Comparison of ENCODE assay signal across 8 cellular contexts in the genomic region with DNA sequence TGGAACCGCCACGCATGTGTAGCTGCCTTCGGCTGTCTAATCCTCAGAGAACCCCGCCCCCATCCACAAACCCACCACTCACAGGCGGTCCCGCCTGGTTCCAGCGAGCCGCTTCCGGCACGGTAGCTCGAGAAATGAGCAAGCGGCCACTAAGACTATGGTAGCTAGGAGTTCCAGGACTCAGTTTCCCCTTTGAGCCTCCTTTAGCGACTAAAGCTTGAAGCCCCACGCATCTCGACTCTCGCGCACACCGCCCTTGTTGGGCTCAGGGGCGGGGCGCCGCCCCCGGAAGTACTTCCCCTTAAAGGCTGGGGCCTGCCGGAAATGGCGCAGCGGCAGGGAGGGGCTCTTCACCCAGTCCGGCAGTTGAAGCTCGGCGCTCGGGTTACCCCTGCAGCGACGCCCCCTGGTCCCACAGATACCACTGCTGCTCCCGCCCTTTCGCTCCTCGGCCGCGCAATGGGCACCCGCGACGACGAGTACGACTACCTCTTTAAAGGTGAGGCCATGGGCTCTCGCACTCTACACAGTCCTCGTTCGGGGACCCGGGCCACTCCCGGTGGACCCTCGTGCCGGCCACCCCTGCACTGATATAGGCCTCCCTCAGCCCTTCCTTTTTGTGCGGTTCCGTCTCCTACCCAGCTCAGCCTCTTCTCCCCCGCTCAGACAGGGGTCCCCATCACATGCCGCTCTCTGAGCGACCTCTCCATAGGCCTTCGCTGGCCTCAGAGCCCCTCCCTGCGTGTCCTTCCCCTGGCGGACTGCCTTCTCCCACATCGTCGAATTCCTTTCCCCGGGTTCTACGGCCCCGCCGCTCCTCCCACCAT. TPM values are rescaled to one million over a fixed set of nuclear protein-coding genes. Genes with fewer than 3 reads are reported as not detected.
DNase-seq lines count a peak whose midpoint lies in the region; ATAC-seq and TF ChIP-seq lines count a peak whose summit lies in the region.

TSS of gene RAB11A (plus strand) at position 365 of the 827 bp plus-strand sequence. CDS start at position 460, 95 bp downstream.

- peak; percentile 39 for TF ChIP-seq CTCF in LNCaP clone FGC (IDR thresholded peaks at IDR 0.05; ENCODE audit: control insufficient read depth, extremely low read depth, insufficient read depth)
- peak; percentile 68 for TF ChIP-seq CTCF in RWPE1 (conservative IDR thresholded peaks at IDR 0.05; ENCODE audit: low read depth)

- H3K27me3 Mint-ChIP-seq in activated T-helper 2 cell treated with anti-CD3 and anti-CD28 coated beads, Interferon-gamma antibody, Interleukin-2, Interleukin-4, amounts not matched to agents 10 μg/mL and 5 μg/mL and 100 μg/mL, durations not matched to agents 14 hours and 24 hours and 36 hours (ENCODE audit: low read depth), result no peaks in the 10 kb centered on the region
- no peaks in the 10 kb centered on the region for H3K27me3 Mint-ChIP-seq in natural killer cell treated with Interleukin-12 subunit alpha and Interleukin-12 subunit beta and Interleukin-15 and Interleukin-18, amount 100 ng/mL, for 72 hours

- peak; percentile 98 for ATAC-seq in natural killer cell treated with Interleukin-12 subunit alpha and Interleukin-12 subunit beta and Interleukin-15 and Interleukin-18, amount 100 ng/mL, for 72 hours
- peak; percentile 98 for ATAC-seq in stimulated activated naive CD8-positive, alpha-beta T cell treated with anti-CD3 and anti-CD28 coated beads, Interleukin-15, Interleukin-2, amounts not matched to agents 100 U/mL and 50 U/mL, for 24 hours

- intact Hi-C loops in activated T-helper 2 cell treated with anti-CD3 and anti-CD28 coated beads, Interferon-gamma antibody, Interleukin-2, Interleukin-4, amounts not matched to agents 10 μg/mL and 5 μg/mL and 100 μg/mL, durations not matched to agents 14 hours and 24 hours and 36 hours (cut with micrococcal nuclease), result loop anchor here (1.0 to 10.0 kb wide), 2 partner anchors 18 to 335 kb away; partner anchors contain the start of gene HACD3

- H3K27ac Mint-ChIP-seq in activated T-helper 2 cell treated with anti-CD3 and anti-CD28 coated beads, Interferon-gamma antibody, Interleukin-2, Interleukin-4, amounts not matched to agents 10 μg/mL and 5 μg/mL and 100 μg/mL, durations not matched to agents 14 hours and 24 hours and 36 hours, result peak within 1 kb of the TSS; percentile 84
- H3K27ac Mint-ChIP-seq in natural killer cell treated with Interleukin-12 subunit alpha and Interleukin-12 subunit beta and Interleukin-15 and Interleukin-18, amount 100 ng/mL, for 72 hours, result peak within 1 kb of the TSS; percentile 96 to 98

- H3K9me3 Mint-ChIP-seq in activated T-helper 2 cell treated with anti-CD3 and anti-CD28 coated beads, Interferon-gamma antibody, Interleukin-2, Interleukin-4, amounts not matched to agents 10 μg/mL and 5 μg/mL and 100 μg/mL, durations not matched to agents 14 hours and 24 hours and 36 hours, result no peaks in the 10 kb centered on the region
- H3K9me3 Mint-ChIP-seq in natural killer cell treated with Interleukin-12 subunit alpha and Interleukin-12 subunit beta and Interleukin-15 and Interleukin-18, amount 100 ng/mL, for 72 hours, result no peaks in the 10 kb centered on the region

- peak within 1 kb of the TSS; percentile 80 for H3K4me3 ChIP-seq in LNCaP clone FGC (ENCODE audit: low read depth, low read length)

- peaks cover 18% of the 10 kb centered on the region for H3K36me3 Mint-ChIP-seq in activated T-helper 2 cell treated with anti-CD3 and anti-CD28 coated beads, Interferon-gamma antibody, Interleukin-2, Interleukin-4, amounts not matched to agents 10 μg/mL and 5 μg/mL and 100 μg/mL, durations not matched to agents 14 hours and 24 hours and 36 hours (ENCODE audit: low read depth)
- H3K36me3 Mint-ChIP-seq in natural killer cell treated with Interleukin-12 subunit alpha and Interleukin-12 subunit beta and Interleukin-15 and Interleukin-18, amount 100 ng/mL, for 72 hours, result peaks cover 6% of the 10 kb centered on the region

- DNase-seq in ELR (ENCODE audit: low read depth), result peak; percentile 96
- DNase-seq in H4 (ENCODE audit: low spot score), result peak; percentile 94
- peak; percentile 83 for DNase-seq in LNCaP clone FGC (ENCODE audit: low read depth)
- peak; percentile 98 for DNase-seq in RWPE1 (ENCODE audit: low spot score)
- peak; percentile 94 for DNase-seq in activated T-helper 2 cell treated with anti-CD3 and anti-CD28 coated beads, Interferon-gamma antibody, Interleukin-2, Interleukin-4, amounts not matched to agents 10 μg/mL and 5 μg/mL and 100 μg/mL, durations not matched to agents 14 hours and 24 hours and 36 hours (ENCODE audit: low spot score)
- DNase-seq in fibroblast of peridontal ligament (ENCODE audit: extremely low read depth), result peak; percentile 95
- DNase-seq in natural killer cell treated with Interleukin-12 subunit alpha and Interleukin-12 subunit beta and Interleukin-15 and Interleukin-18, amount 100 ng/mL, for 72 hours (ENCODE audit: low spot score), result peak; percentile 98
- DNase-seq in stimulated activated naive CD8-positive, alpha-beta T cell treated with anti-CD3 and anti-CD28 coated beads, Interleukin-15, Interleukin-2, amounts not matched to agents 100 U/mL and 50 U/mL, for 24 hours, result peak; percentile 96

- H3K27ac ChIP-seq in RWPE1, result peak within 1 kb of the TSS; percentile 91

- CTCF ChIA-PET in RWPE1 (lab: Yijun Ruan, JAX), result interaction anchor here (0.5 to 0.9 kb wide), 3 partner anchors 78 to 775 kb away, joined by 3 read pairs; no protein-coding TSS in a partner anchor

- peak within 1 kb of the TSS; percentile 89 for H3K4me3 Mint-ChIP-seq in activated T-helper 2 cell treated with anti-CD3 and anti-CD28 coated beads, Interferon-gamma antibody, Interleukin-2, Interleukin-4, amounts not matched to agents 10 μg/mL and 5 μg/mL and 100 μg/mL, durations not matched to agents 14 hours and 24 hours and 36 hours (ENCODE audit: low read depth)
- peak within 1 kb of the TSS; percentile 99 for H3K4me3 Mint-ChIP-seq in natural killer cell treated with Interleukin-12 subunit alpha and Interleukin-12 subunit beta and Interleukin-15 and Interleukin-18, amount 100 ng/mL, for 72 hours

- peaks cover 19% of the 10 kb centered on the region for H3K4me1 Mint-ChIP-seq in activated T-helper 2 cell treated with anti-CD3 and anti-CD28 coated beads, Interferon-gamma antibody, Interleukin-2, Interleukin-4, amounts not matched to agents 10 μg/mL and 5 μg/mL and 100 μg/mL, durations not matched to agents 14 hours and 24 hours and 36 hours (ENCODE audit: low read depth)
- H3K4me1 Mint-ChIP-seq in natural killer cell treated with Interleukin-12 subunit alpha and Interleukin-12 subunit beta and Interleukin-15 and Interleukin-18, amount 100 ng/mL, for 72 hours (ENCODE audit: low read depth in 2 of 2), result peaks cover 28 to 31% of the 10 kb centered on the region in 2 donors

- POLR2A ChIA-PET in RWPE1 (lab: Yijun Ruan, JAX; ENCODE audit: low non-redundant PET), result interaction anchor here (0.7 to 0.8 kb wide), 3 partner anchors 37 to 1596 kb away, joined by 3 to 4 read pairs (median 3); no protein-coding TSS in a partner anchor

RNA-seq across cellular contexts. Expression of gene RAB11A, which starts in this region (rescaled TPM):
- 237 and 253 TPM in 2 replicates for total RNA-seq in H4 (2014; rRNA removed; shearing (Covaris generic))
- 153 and 155 TPM in 2 replicates for total RNA-seq in activated T-helper 2 cell treated with anti-CD3 and anti-CD28 coated beads, Interferon-gamma antibody, Interleukin-2, Interleukin-4, amounts not matched to agents 10 μg/mL and 5 μg/mL and 100 μg/mL, durations not matched to agents 14 hours and 24 hours and 36 hours
- 100 to 1,000 TPM; 101 to 164 TPM for total RNA-seq in natural killer cell treated with Interleukin-12 subunit alpha and Interleukin-12 subunit beta and Interleukin-15 and Interleukin-18, amount 100 ng/mL, for 72 hours

Comparison
In these comparisons a context has a peak if more than half of its experiments do, and no peak if none do; other contexts are left out.
1. Peak in every context shown above with its lines: DNase-seq, ATAC-seq, H3K4me3 ChIP-seq and H3K27ac ChIP-seq.